Comparison of ENCODE assay signal across 8 cellular contexts in genomic region chr2:118089015-118089800, GRCh38. TPM values are rescaled to one million over a fixed set of nuclear protein-coding genes. Genes with fewer than 3 reads are reported as not detected.
DNase-seq lines count a peak whose midpoint lies in the region; ATAC-seq, FAIRE-seq and TF ChIP-seq lines count a peak whose summit lies in the region.

No MANE protein-coding gene starts in this region.

- H3K27ac ChIP-seq in Panc1 (ENCODE audit: low read length) (peak overlapping the region; percentile 63), K562 (ENCODE audit: extremely low read depth, low read depth, low read length) (peak overlapping the region; percentile 58; the same call in 2 of the 3 replicates), skeletal muscle tissue (ENCODE audit: low read depth, low read length) (peak overlapping the region; percentile 71)

- H4K20me1 ChIP-seq in K562 (replicated peaks; ENCODE audit: control insufficient read depth, insufficient read depth, low read length), result peaks cover 1% of the 10 kb centered on the region; the same call in 1 of the 2 replicates

- H3K36me3 ChIP-seq in Panc1 (ENCODE audit: control insufficient read depth, insufficient read depth, low read length) (no peaks in the 10 kb centered on the region; the same call in 1 of the 2 replicates), K562 (ENCODE audit: control insufficient read depth, insufficient read depth, low read length) (no peaks in the 10 kb centered on the region; the same call in 2 of the 3 replicates), skeletal muscle tissue (ENCODE audit: control insufficient read depth in 3 of 3, insufficient read depth in 3 of 3, low read length in 3 of 3) (no peaks in the 10 kb centered on the region)

- in situ Hi-C loops in Panc1 (cut with HindIII; ENCODE audit: low pct_unique_long_range_greater_than_20kb, low sequenced_read_pairs), result no loop called here
- in situ Hi-C loops in K562 (cut with MboI), result no loop called here

- H3K4me1 ChIP-seq in Panc1 (ENCODE audit: control insufficient read depth, insufficient read depth, low read length), result peaks cover 4% of the 10 kb centered on the region; the same call in 1 of the 2 replicates
- H3K4me1 ChIP-seq in K562 (replicated peaks in 1 of 2; ENCODE audit: control insufficient read depth in 2 of 2, insufficient read depth in 2 of 2, low read length in 2 of 2), result no peaks in the 10 kb centered on the region; a peak in 1 of 5 replicates
- H3K4me1 ChIP-seq in skeletal muscle tissue (ENCODE audit: control insufficient read depth in 3 of 3, insufficient read depth in 3 of 3, low read length in 3 of 3), result peaks cover 4 to 12% (median 11%) of the 10 kb centered on the region in 3 donors

- CTCF ChIA-PET in Panc1 (lab: Charles Lee), result no interaction called here
- CTCF ChIA-PET in K562 (lab: Yijun Ruan, JAX; ENCODE audit: low intra/inter-chr PET ratio), result no interaction called here

- no peak for TF ChIP-seq RAD21 in K562 (CRISPR knock-in tag; conservative IDR thresholded peaks at IDR 0.05 in 1 of 2, IDR thresholded peaks at IDR 0.05 in 1 of 2)

- WGBS in K562 (ENCODE audit: insufficient coverage, low coverage, missing lambda C conversion rate), result 7% methylated on average over 12 of the region's 12 CpGs

- H3K9ac ChIP-seq in K562 (ENCODE audit: insufficient read depth in 1 of 2, low read depth in 2 of 2, low read length in 2 of 2) (peak overlapping the region; percentile 67 to 89), skeletal muscle tissue (ENCODE audit: low read depth in 1 of 3, low read length in 3 of 3) (peak overlapping the region; percentile 71 to 82 (median 78))

- H3K4me2 ChIP-seq in K562 (ENCODE audit: insufficient read depth, low read length), result peak overlapping the region; percentile 88

- peak overlapping the region; percentile 61 to 90 for H3K4me3 ChIP-seq in Panc1 (ENCODE audit: low read depth in 2 of 2, low read length in 2 of 2)
- H3K4me3 ChIP-seq in K562, result peak overlapping the region; percentile 91
- peak overlapping the region; percentile 88 to 92 (median 89) for H3K4me3 ChIP-seq in skeletal muscle tissue (ENCODE audit: low read length in 3 of 3)

- peak; percentile 81 for FAIRE-seq in GM12891 (lab: Jason Lieb, UNC)
- FAIRE-seq in K562 (lab: Jason Lieb, UNC), result peak; percentile 60

- TF ChIP-seq POLR2A in GM12891 (IDR thresholded peaks at IDR 0.05; ENCODE audit: low read depth, low read length) (no peak), K562 (conservative IDR thresholded peaks at IDR 0.05) (no peak)

- POLR2A ChIA-PET in Panc1 (lab: Charles Lee), result no interaction called here
- POLR2A ChIA-PET in K562 (lab: Yijun Ruan, JAX), result no interaction called here

- TF ChIP-seq EP300 in K562 (IDR thresholded peaks at IDR 0.05; ENCODE audit: low read length), result no peak

- H3K9me1 ChIP-seq in K562 (ENCODE audit: control insufficient read depth, insufficient read depth, low read length), result no peaks in the 10 kb centered on the region

- intact Hi-C loops in Panc1 (cut with micrococcal nuclease; ENCODE audit: unreplicated experiment), result no loop called here
- intact Hi-C loops in K562 (cut with micrococcal nuclease), result no loop called here

- peaks cover 10% of the 10 kb centered on the region for H3K27me3 ChIP-seq in Panc1 (ENCODE audit: control insufficient read depth, insufficient read depth, low read length)
- peaks cover 0 to 5% of the 10 kb centered on the region in 2 experiments; a peak in 3 of 5 replicates for H3K27me3 ChIP-seq in K562 (ENCODE audit: control insufficient read depth in 2 of 2, insufficient read depth in 2 of 2, low read length in 2 of 2)
- no peaks in the 10 kb centered on the region for H3K27me3 ChIP-seq in skeletal muscle tissue (ENCODE audit: control insufficient read depth in 3 of 3, insufficient read depth in 3 of 3, low read length in 3 of 3)

- DNase-seq in A172 (ENCODE audit: low spot score), result peak; percentile 21
- no peak for DNase-seq in GM12891 (ENCODE audit: insufficient read length, low spot score)
- no peak for DNase-seq in Panc1 (ENCODE audit: low read depth, low spot score)
- DNase-seq in K562 (ENCODE audit: extremely low read depth in 1 of 4, low spot score in 3 of 4), result peak; percentile 22 to 51 (median 26)
- DNase-seq in iPS-NIHi7 (ENCODE audit: extremely low spot score), result peak; percentile 14

- H2AFZ ChIP-seq in K562 (ENCODE audit: low read depth, low read length), result peak overlapping the region; percentile 95

- BruUV-seq in Panc1 (replicated peaks; lab: Mats Ljungman, UMichigan), result TSS peak; percentile 67
- TSS peak; percentile 44 for BruUV-seq in K562 (replicated peaks; lab: Mats Ljungman, UMichigan)

- H3K79me2 ChIP-seq in K562 (ENCODE audit: control insufficient read depth, insufficient read depth, low read length), result peaks cover 39% of the 10 kb centered on the region

- ATAC-seq in HG02943 (IDR thresholded peaks at IDR 0.05; ENCODE audit: low read depth, unreplicated experiment), result peak; percentile 34
- peak; percentile 59; the same call in 1 of the 2 replicates for ATAC-seq in Panc1
- ATAC-seq in K562, result peak; percentile 79
- no peak for ATAC-seq in GM19452 (IDR thresholded peaks at IDR 0.05; ENCODE audit: unreplicated experiment)

- peak; percentile 19 for TF ChIP-seq CTCF in Panc1 (IDR thresholded peaks at IDR 0.05)
- TF ChIP-seq CTCF in K562 (IDR thresholded peaks at IDR 0.05 in 2 of 3, conservative IDR thresholded peaks at IDR 0.05 in 1 of 3; ENCODE audit: insufficient read depth in 2 of 3, low read depth in 1 of 3, low read length in 3 of 3), result no peak; a peak in 1 of 6 replicates

- H3K9me3 ChIP-seq in Panc1 (ENCODE audit: control insufficient read depth, insufficient read depth, low read depth, low read length) (no peaks in the 10 kb centered on the region), K562 (replicated peaks; ENCODE audit: control insufficient read depth, insufficient read depth, low read depth, low read length) (no peaks in the 10 kb centered on the region), skeletal muscle tissue (ENCODE audit: control insufficient read depth in 3 of 3, low read length in 3 of 3) (no peaks in the 10 kb centered on the region)

TF ChIP-seq in GM12891, 5 proteins besides CTCF, POLR2A, EP300 and RAD21:
- TF ChIP-seq TAF1 (IDR thresholded peaks at IDR 0.05; ENCODE audit: low read depth, low read length) (no peak), SPI1 (IDR thresholded peaks at IDR 0.05; ENCODE audit: low read depth, low read length) (peak; percentile 50)
TF ChIP-seq in GM12891: peak in this region for 1.

TF ChIP-seq in K562, 482 proteins besides CTCF, POLR2A, EP300 and RAD21 (continues in another document):
- no peak for TF ChIP-seq TCF3 (CRISPR knock-in tag; IDR thresholded peaks at IDR 0.05)
- no peak for TF ChIP-seq GMEB1 (CRISPR knock-in tag; IDR thresholded peaks at IDR 0.05)
- TF ChIP-seq ZNF143 (CRISPR knock-in tag; IDR thresholded peaks at IDR 0.05), result no peak
- TF ChIP-seq TRIM24 (IDR thresholded peaks at IDR 0.05), result no peak
- peak; percentile 52; the same call in 1 of the 2 replicates for TF ChIP-seq ZNF384 (IDR thresholded peaks at IDR 0.05; ENCODE audit: low read depth, low read length)
- no peak for TF ChIP-seq NELFE (IDR thresholded peaks at IDR 0.05; ENCODE audit: insufficient read depth, insufficient read length)
- TF ChIP-seq NUFIP1 (IDR thresholded peaks at IDR 0.05; ENCODE audit: partially characterized antibody), result no peak
- no peak for TF ChIP-seq GTF2B (IDR thresholded peaks at IDR 0.05; ENCODE audit: extremely low read depth, insufficient read length)

RNA-seq across cellular contexts. Expression of gene INSIG2, which starts 0.9 kb away (rescaled TPM):
- 9.3 and 11.8 TPM in 2 replicates for total RNA-seq in A172 (2014; rRNA removed; shearing (Covaris generic))
- polyA plus RNA-seq in GM12891 (2012; ENCODE audit: low read depth, missing spikeins), result 33.3 TPM
- total RNA-seq in Panc1 (2021; ENCODE audit: unreplicated experiment), result 9.9 TPM
- polyA plus RNA-seq in Panc1 (2012; ENCODE audit: insufficient read length), result 8.4 TPM
- 7.7 and 29.7 TPM in 2 replicates for total RNA-seq in K562 (2011; cell fraction: chromatin; rRNA removed; ENCODE audit: low replicate concordance)
- 2.8 and 5.1 TPM in 2 replicates for total RNA-seq in K562 (2011; cell fraction: nucleolus; rRNA removed)
- 13.0 and 21.4 TPM in 2 replicates for total RNA-seq in K562 (2011; cell fraction: nucleoplasm; rRNA removed)
- 1.5 and 2.1 TPM in 2 replicates for total RNA-seq in K562 (2014; rRNA removed)
- 3.4 and 3.5 TPM in 2 replicates for total RNA-seq in K562 (2014; rRNA removed; fragmentation: Illumina TruSeq; extraction: Trizol)
- total RNA-seq in K562 (2015; rRNA removed; fragmentation: Illumina TruSeq; extraction: Trizol), result 1.9 and 2.4 TPM in 2 replicates
- 5.5 and 6.7 TPM in 2 replicates for total RNA-seq in K562 (2021)
- polyA plus RNA-seq in K562 (2011; rRNA removed), result 27.5 and 34.2 TPM in 2 replicates
- polyA plus RNA-seq in K562 (2011; cell fraction: cytosol; rRNA removed), result 6.5 and 18.8 TPM in 2 replicates
- 8.4 and 16.2 TPM in 2 replicates for polyA plus RNA-seq in K562 (2011; cell fraction: nucleus; rRNA removed)
- 8.8 TPM in 2 replicates for polyA plus RNA-seq in K562 (2012)
- 4.0 and 4.1 TPM in 2 replicates for polyA plus RNA-seq in K562 (2014; fragmentation: Illumina TruSeq; extraction: Trizol)
- polyA plus RNA-seq in K562 (2014; fragmentation: Nextera tagmentation; extraction: Ambion mirVana), result 10 to 100 TPM in 1 of 2 experiments, 1 to 10 TPM in 1; 9.7 to 10.7 TPM
- 6.4 and 11.0 TPM in 2 replicates for polyA plus RNA-seq in K562 (2014; rRNA removed)
- polyA minus RNA-seq in K562 (2011; rRNA and poly(A)+ RNA removed), result 16.5 and 22.3 TPM in 2 replicates
- polyA minus RNA-seq in K562 (2011; cell fraction: cytosol; rRNA and poly(A)+ RNA removed), result 3.2 and 5.3 TPM in 2 replicates
- polyA minus RNA-seq in K562 (2011; cell fraction: nucleus; rRNA and poly(A)+ RNA removed), result 5.5 and 14.8 TPM in 2 replicates
- 13.0 TPM for total RNA-seq in skeletal muscle tissue

Comparison
In these comparisons a context has a peak if more than half of its experiments do, and no peak if none do; other contexts are left out.
1. DNase-seq: peak in A172 (single experiment), K562 (4 of 4) and iPS-NIHi7 (single experiment); none in GM12891 (single experiment) and Panc1 (single experiment).
2. Peak in every context shown above with its lines, with median percentiles within 50 percentile points of each other: H3K27ac ChIP-seq and H3K4me3 ChIP-seq.